Comparison of ENCODE assay signal across 19 cellular contexts in the genomic region with DNA sequence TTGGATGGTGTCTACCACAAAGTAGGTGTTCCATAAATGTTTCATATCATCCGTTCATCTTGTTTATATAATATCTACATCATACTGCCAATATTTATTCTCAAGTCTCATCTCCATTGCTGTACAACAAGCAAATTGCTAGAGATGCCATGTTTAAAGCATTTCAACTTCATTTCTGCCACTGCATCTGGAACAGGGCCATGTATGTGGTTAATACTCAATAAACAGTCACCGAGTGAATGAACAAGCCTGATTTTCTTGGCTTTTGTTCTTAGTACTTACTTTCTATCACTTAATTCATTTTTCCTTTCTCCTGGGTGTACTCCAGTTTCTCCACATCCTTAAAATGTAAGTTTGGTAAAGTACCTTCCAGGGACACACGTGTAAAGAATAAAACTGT.
A peak's percentile ranks its signal among the peaks of the same experiment; 100 is the strongest.
DNase-seq lines count a peak whose midpoint lies in the region; ATAC-seq and TF ChIP-seq lines count a peak whose summit lies in the region.
"Had no signal": no experiment of that assay in that cellular context is flagged by ENCODE, and none has a peak within 500 bp of the region (broad histone marks: within the 10 kb centered on the region; RNA-seq: fewer than 3 reads in every experiment).

No MANE protein-coding gene starts in this region.

- no peaks in the 10 kb centered on the region for H3K27me3 ChIP-seq in CD4-positive, alpha-beta memory T cell (ENCODE audit: insufficient read depth, low read length)
- H3K27me3 ChIP-seq: SJCRH30 had no signal

- H3K27ac ChIP-seq in CD4-positive, alpha-beta memory T cell (ENCODE audit: low read depth, low read length) = no peak overlapping the region
- H3K27ac ChIP-seq: SJCRH30 had no signal

- no peak for ATAC-seq in GM19351 (IDR thresholded peaks at IDR 0.05; ENCODE audit: unreplicated experiment)
- ATAC-seq: HCT116 had no signal

- no peak overlapping the region for H3K4me3 Mint-ChIP-seq in CD4-positive, alpha-beta memory T cell
- H3K4me3 Mint-ChIP-seq: CD8-positive, alpha-beta memory T cell had no signal

- intact Hi-C loops in CD4-positive, alpha-beta memory T cell (cut with micrococcal nuclease) = no loop called here

- peaks cover 0 to 1% of the 10 kb centered on the region in 2 donors for H3K27me3 Mint-ChIP-seq in CD4-positive, alpha-beta memory T cell
- H3K27me3 Mint-ChIP-seq: CD8-positive, alpha-beta memory T cell had no signal

- CTCF ChIA-PET in CD4-positive, alpha-beta memory T cell (lab: Charles Lee; ENCODE audit: partially characterized antibody) = no interaction called here

- H3K9me3 Mint-ChIP-seq in CD4-positive, alpha-beta memory T cell = peaks cover 0 to 3% (median 0%) of the 10 kb centered on the region in 8 donors

- no peak overlapping the region for H3K4me3 ChIP-seq in choroid plexus epithelial cell (ENCODE audit: low read depth, low read length)
- no peak overlapping the region for H3K4me3 ChIP-seq in CD4-positive, alpha-beta memory T cell (ENCODE audit: low read length in 2 of 2)
- H3K4me3 ChIP-seq: SJCRH30 had no signal

- POLR2A ChIA-PET in CD4-positive, alpha-beta memory T cell (lab: Charles Lee; ENCODE audit: partially characterized antibody) = no interaction called here

- H3K36me3 ChIP-seq in CD4-positive, alpha-beta memory T cell (ENCODE audit: insufficient read depth, low read length) = no peaks in the 10 kb centered on the region
- H3K36me3 ChIP-seq: SJCRH30 had no signal

- no peaks in the 10 kb centered on the region for H3K4me1 ChIP-seq in CD4-positive, alpha-beta memory T cell (ENCODE audit: insufficient read depth, low read length)
- H3K4me1 ChIP-seq: SJCRH30 had no signal

- H3K27ac Mint-ChIP-seq in CD4-positive, alpha-beta memory T cell = no peak overlapping the region
- H3K27ac Mint-ChIP-seq: CD8-positive, alpha-beta memory T cell had no signal

- no peaks in the 10 kb centered on the region for H3K36me3 Mint-ChIP-seq in CD4-positive, alpha-beta memory T cell
- H3K36me3 Mint-ChIP-seq: CD8-positive, alpha-beta memory T cell had no signal

- H3K9me3 ChIP-seq in CD4-positive, alpha-beta memory T cell (ENCODE audit: control insufficient read depth in 1 of 2, low read length in 2 of 2) = no peaks in the 10 kb centered on the region
- H3K9me3 ChIP-seq: SJCRH30 had no signal

- no peak for TF ChIP-seq CTCF in choroid plexus epithelial cell (conservative IDR thresholded peaks at IDR 0.05; ENCODE audit: low read depth, low read length)

- H3K4me1 Mint-ChIP-seq in CD4-positive, alpha-beta memory T cell = no peaks in the 10 kb centered on the region
- H3K4me1 Mint-ChIP-seq: CD8-positive, alpha-beta memory T cell had no signal

- DNase-seq in ELR (ENCODE audit: low read depth) (peak; percentile 46), M059J (ENCODE audit: low read depth) (peak; percentile 39), choroid plexus epithelial cell (ENCODE audit: low read depth) (peak; percentile 17), kidney tubule cell (ENCODE audit: low spot score) (peak; percentile 18), LoVo (ENCODE audit: low spot score) (no peak), KG1 (lab: John Stamatoyannopoulos, UW) (no peak)
- DNase-seq in CD4-positive, alpha-beta memory T cell = no peak
- DNase-seq: 8988T; AML-193; C1 segment of cervical spinal cord; CD8-positive, alpha-beta memory T cell; EL; NCI-H1105 treated with DMSO at 0.1 percent for 48 hours; NCI-H2029 treated with DMSO at 0.1 percent for 48 hours; NCI-H226; NCI-H774; SJCRH30 had no signal

Comparison
In these comparisons a context has a peak if more than half of its experiments do, and no peak if none do; other contexts are left out.
1. DNase-seq: peak in ELR (single experiment), M059J (single experiment), choroid plexus epithelial cell (single experiment) and kidney tubule cell (single experiment); none in LoVo (single experiment), KG1 (single experiment) and CD4-positive, alpha-beta memory T cell (0 of 5).